8 cellular contexts compared by ENCODE assay signal in the genomic region with DNA sequence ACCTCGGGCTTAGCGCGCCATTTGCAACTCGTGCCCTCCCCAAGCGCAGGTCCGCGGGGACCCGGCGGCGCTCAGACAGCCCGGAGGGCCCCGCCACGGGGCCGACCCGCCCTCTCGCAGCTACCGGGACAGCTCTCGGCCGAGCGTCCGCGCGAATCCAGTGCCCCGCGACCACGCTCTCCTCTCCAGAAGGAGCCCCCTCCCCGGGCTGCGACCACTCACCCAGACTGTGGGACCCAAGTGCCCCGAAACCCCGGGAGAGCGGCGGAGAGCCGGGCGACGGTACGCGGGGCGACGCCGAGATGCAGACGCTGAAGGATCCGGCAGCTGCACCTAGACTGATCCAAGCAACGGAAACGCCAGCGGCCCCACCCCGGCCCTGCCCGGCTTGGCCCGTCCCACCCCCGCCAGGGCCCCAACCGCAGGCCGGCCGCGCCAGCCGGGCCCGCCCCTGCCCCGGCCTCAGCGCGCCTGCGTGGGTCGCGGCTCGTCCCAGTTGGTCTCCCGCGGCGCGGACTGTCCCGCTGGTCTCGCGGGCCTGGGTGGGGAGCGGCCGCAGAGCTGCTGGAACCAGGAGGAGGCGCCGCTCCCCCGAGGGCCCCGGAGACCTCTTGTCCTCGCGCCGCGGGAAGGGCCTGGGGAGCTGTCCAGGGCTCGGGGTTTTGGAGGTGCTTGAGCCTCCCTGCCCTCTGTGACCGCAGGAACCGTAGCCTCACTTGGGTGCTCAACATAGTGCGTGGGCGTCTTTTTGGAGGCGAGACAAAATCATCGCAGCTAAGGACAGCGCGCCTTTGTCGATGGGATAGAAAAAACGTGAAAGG. TPM values are rescaled to one million over a fixed set of nuclear protein-coding genes. Genes with fewer than 3 reads are reported as not detected.
DNase-seq lines count a peak whose midpoint lies in the region; ATAC-seq lines count a peak whose summit lies in the region.

Gene ANXA5 (minus strand): TSS at position 340 of the 821 bp plus-strand sequence. CDS start 391 bp downstream, outside the sequence.

- H3K4me1 ChIP-seq in muscle layer of duodenum (ENCODE audit: control insufficient read depth in 1 of 2, insufficient read depth in 2 of 2, low read length in 2 of 2) = peaks cover 8 to 25% of the 10 kb centered on the region in 2 donors

- DNase-seq in COLO668 (lab: John Stamatoyannopoulos, UW; ENCODE audit: unreplicated experiment) = peak; percentile 89
- peak; percentile 57 for DNase-seq in OCI-M2 (lab: John Stamatoyannopoulos, UW; ENCODE audit: unreplicated experiment)
- peak; percentile 41 for DNase-seq in activated T-cell treated with anti-CD3 and anti-CD28 coated beads, Interleukin-2, amount 50 U/mL, for 4 hours
- peak; percentile 72 to 88 for DNase-seq in stimulated activated effector memory CD8-positive, alpha-beta T cell treated with anti-CD3 and anti-CD28 coated beads, Interleukin-12 subunit alpha, Interleukin-12 subunit beta, amount 100 ng/mL, for 72 hours (ENCODE audit: low spot score in 2 of 2)

- peak within 1 kb of the TSS; percentile 97 for H3K27ac Mint-ChIP-seq in stimulated activated effector memory CD8-positive, alpha-beta T cell treated with anti-CD3 and anti-CD28 coated beads, Interleukin-12 subunit alpha, Interleukin-12 subunit beta, amount 100 ng/mL, for 72 hours

- peak within 1 kb of the TSS; percentile 81 to 94 for H3K4me3 ChIP-seq in muscle layer of duodenum (ENCODE audit: low read depth in 1 of 2, low read length in 2 of 2)

- peaks cover 7 to 14% of the 10 kb centered on the region in 2 donors for H3K36me3 ChIP-seq in muscle layer of duodenum (ENCODE audit: control insufficient read depth in 1 of 2, insufficient read depth in 2 of 2, low read length in 2 of 2)

- no peaks in the 10 kb centered on the region for H3K9me3 Mint-ChIP-seq in activated T-cell treated with anti-CD3 and anti-CD28 coated beads, Interleukin-2, amount 50 U/mL, for 4 hours
- H3K9me3 Mint-ChIP-seq in stimulated activated effector memory CD8-positive, alpha-beta T cell treated with anti-CD3 and anti-CD28 coated beads, Interleukin-12 subunit alpha, Interleukin-12 subunit beta, amount 100 ng/mL, for 72 hours = no peaks in the 10 kb centered on the region

- H3K4me3 Mint-ChIP-seq in activated T-cell treated with anti-CD3 and anti-CD28 coated beads, Interleukin-2, amount 50 U/mL, for 4 hours = peak within 1 kb of the TSS; percentile 92
- peak within 1 kb of the TSS; percentile 95 for H3K4me3 Mint-ChIP-seq in stimulated activated effector memory CD8-positive, alpha-beta T cell treated with anti-CD3 and anti-CD28 coated beads, Interleukin-12 subunit alpha, Interleukin-12 subunit beta, amount 100 ng/mL, for 72 hours

- H3K9me3 ChIP-seq in muscle layer of duodenum (ENCODE audit: control insufficient read depth in 1 of 2, low read length in 2 of 2) = no peaks in the 10 kb centered on the region

- peaks cover 30% of the 10 kb centered on the region for H3K4me1 Mint-ChIP-seq in activated T-cell treated with anti-CD3 and anti-CD28 coated beads, Interleukin-2, amount 50 U/mL, for 4 hours (ENCODE audit: low read depth)
- H3K4me1 Mint-ChIP-seq in stimulated activated effector memory CD8-positive, alpha-beta T cell treated with anti-CD3 and anti-CD28 coated beads, Interleukin-12 subunit alpha, Interleukin-12 subunit beta, amount 100 ng/mL, for 72 hours = peaks cover 37% of the 10 kb centered on the region

- ATAC-seq in GM19397 (IDR thresholded peaks at IDR 0.05; ENCODE audit: unreplicated experiment) = peak; percentile 97
- ATAC-seq in HG03558 (IDR thresholded peaks at IDR 0.05; ENCODE audit: extremely low read depth, unreplicated experiment) = peak; percentile 72
- peak; percentile 86 to 92 for ATAC-seq in activated T-cell treated with anti-CD3 and anti-CD28 coated beads, Interleukin-2, amount 50 U/mL, for 4 hours
- ATAC-seq in esophagus mucosa = peak; percentile 99
- ATAC-seq in stimulated activated effector memory CD8-positive, alpha-beta T cell treated with anti-CD3 and anti-CD28 coated beads, Interleukin-12 subunit alpha, Interleukin-12 subunit beta, amount 100 ng/mL, for 72 hours = peak; percentile 93

- H3K27me3 Mint-ChIP-seq in activated T-cell treated with anti-CD3 and anti-CD28 coated beads, Interleukin-2, amount 50 U/mL, for 4 hours (ENCODE audit: low read depth) = peaks cover 9% of the 10 kb centered on the region

- H3K27ac ChIP-seq in muscle layer of duodenum (ENCODE audit: low read length) = peak within 1 kb of the TSS; percentile 96

- H3K27me3 ChIP-seq in muscle layer of duodenum (ENCODE audit: low read depth, low read length) = no peaks in the 10 kb centered on the region

- H3K36me3 Mint-ChIP-seq in activated T-cell treated with anti-CD3 and anti-CD28 coated beads, Interleukin-2, amount 50 U/mL, for 4 hours (ENCODE audit: insufficient read depth) = peaks cover 8% of the 10 kb centered on the region
- peaks cover 27% of the 10 kb centered on the region for H3K36me3 Mint-ChIP-seq in stimulated activated effector memory CD8-positive, alpha-beta T cell treated with anti-CD3 and anti-CD28 coated beads, Interleukin-12 subunit alpha, Interleukin-12 subunit beta, amount 100 ng/mL, for 72 hours

RNA-seq across cellular contexts. Expression of gene ANXA5, which starts in this region (rescaled TPM):
- 10 to 100 TPM; 37.0 to 69.5 (median 59.4) TPM for total RNA-seq in activated T-cell treated with anti-CD3 and anti-CD28 coated beads, Interleukin-2, amount 50 U/mL, for 4 hours
- total RNA-seq in esophagus mucosa = 96.4 TPM

Comparison
In these comparisons a context has a peak if more than half of its experiments do, and no peak if none do; other contexts are left out.
1. Peak in every context shown above with its lines: DNase-seq, ATAC-seq, H3K4me3 ChIP-seq and H3K27ac ChIP-seq.